In the genomic region with DNA sequence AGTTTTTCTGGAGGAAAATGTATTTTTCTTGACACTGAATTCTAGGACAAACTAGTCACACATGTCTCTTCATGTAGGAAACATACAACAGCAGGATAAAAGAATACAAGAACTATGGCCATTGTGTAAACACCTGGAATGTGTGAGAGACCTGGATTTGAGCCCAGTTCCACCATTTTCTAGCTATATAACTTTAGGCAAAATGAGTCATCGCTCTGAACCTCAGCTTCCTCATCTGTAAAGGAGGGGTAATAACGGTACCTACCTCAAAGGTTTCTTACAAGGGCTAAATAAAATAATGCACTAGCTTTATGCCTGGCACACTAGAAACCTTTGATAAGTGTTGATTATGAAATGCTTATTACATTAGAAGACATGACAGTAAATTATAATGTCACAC, we compare ENCODE assay signal across 18 cellular contexts. TPM values are rescaled to one million over a fixed set of nuclear protein-coding genes. Genes with fewer than 3 reads are reported as not detected.
DNase-seq lines count a peak whose midpoint lies in the region; ATAC-seq, FAIRE-seq and TF ChIP-seq lines count a peak whose summit lies in the region.
"Had no signal": no experiment of that assay in that cellular context is flagged by ENCODE, and none has a peak within 500 bp of the region (broad histone marks: within the 10 kb centered on the region; RNA-seq: fewer than 3 reads in every experiment).

No MANE protein-coding gene starts in this region.

- DNase-seq in H4 (ENCODE audit: low spot score) (peak; percentile 67), GM12878 (ENCODE audit: low read depth, low spot score) (no peak), kidney tubule cell (ENCODE audit: low spot score) (peak; percentile 30), left ventricle myocardium inferior (no peak), DMS53 treated with DMSO at 0.1 percent for 48 hours (lab: John Stamatoyannopoulos, UW; ENCODE audit: unreplicated experiment) (no peak), NCI-H774 (lab: John Stamatoyannopoulos, UW) (no peak), superior temporal gyrus (ENCODE audit: extremely low spot score) (no peak)
- DNase-seq: activated CD4-positive, CD25-positive, alpha-beta regulatory T cell treated with anti-CD3 and anti-CD28 coated beads, Interleukin-2, amount 50 U/mL, for 72 hours; AML-193; H7; heart left ventricle; MM.1S; NCI-H2107; posterior cingulate gyrus; SHP77; stimulated activated CD4-positive, alpha-beta T cell treated with anti-CD3 and anti-CD28 coated beads, Interleukin-12 subunit alpha, Interleukin-12 subunit beta, amount 100 ng/mL, for 4 hours had no signal

- 0% methylated on average over 2 of the region's 2 CpGs for WGBS in GM12878 (ENCODE audit: insufficient coverage, insufficient replicate concordance, low lambda C conversion rate, missing lambda C conversion rate)

- no peaks in the 10 kb centered on the region for H4K20me1 ChIP-seq in GM12878 (ENCODE audit: control insufficient read depth, insufficient read depth)

- H3K27ac ChIP-seq in GM12878 (ENCODE audit: control insufficient read depth, insufficient read depth): no peak overlapping the region
- H3K27ac ChIP-seq in left ventricle myocardium inferior (replicated peaks): no peak overlapping the region
- H3K27ac ChIP-seq: heart left ventricle, vagina had no signal

- intact Hi-C loops in GM12878 (cut with micrococcal nuclease; ENCODE audit: unreplicated experiment): no loop called here
- intact Hi-C loops in left ventricle myocardium inferior (cut with micrococcal nuclease): no loop called here

- SMC1A ChIA-PET in GM12878 (lab: Charles Lee; ENCODE audit: uncharacterized antibody, unreplicated experiment): interaction anchor here (0.7 kb wide), 1 partner anchor 20 kb away, joined by 3 read pairs; no protein-coding TSS in a partner anchor

- TF ChIP-seq POLR2A in GM12878 (IDR thresholded peaks at IDR 0.05; ENCODE audit: low read depth, low read length): no peak

- H3K9me3 ChIP-seq in GM12878 (replicated peaks; ENCODE audit: control insufficient read depth, insufficient read depth, low read length): no peaks in the 10 kb centered on the region
- no peaks in the 10 kb centered on the region for H3K9me3 ChIP-seq in left ventricle myocardium inferior (replicated peaks)
- H3K9me3 ChIP-seq: heart left ventricle, vagina had no signal

- CTCF ChIA-PET in GM12878 (lab: Yijun Ruan, JAX): no interaction called here

- TF ChIP-seq EP300 in Ishikawa (IDR thresholded peaks at IDR 0.05; ENCODE audit: borderline replicate concordance): no peak
- no peak for TF ChIP-seq EP300 in GM12878 (IDR thresholded peaks at IDR 0.05; ENCODE audit: borderline replicate concordance in 1 of 2, control insufficient read depth in 1 of 2, low read depth in 2 of 2, low read length in 2 of 2)

- in situ Hi-C loops in GM12878 (cut with MboI): no loop called here

- ATAC-seq in GM12878: peak; percentile 58
- ATAC-seq: heart left ventricle had no signal

- no peaks in the 10 kb centered on the region for H3K27me3 ChIP-seq in GM12878 (replicated peaks in 1 of 2; ENCODE audit: control insufficient read depth in 2 of 2, insufficient read depth in 2 of 2, low read length in 1 of 2)
- no peaks in the 10 kb centered on the region for H3K27me3 ChIP-seq in left ventricle myocardium inferior (ENCODE audit: low read depth)
- H3K27me3 ChIP-seq: heart left ventricle, vagina had no signal

- BruUV-seq in GM12878 (replicated peaks; lab: Mats Ljungman, UMichigan): no TSS peak

- H3K79me2 ChIP-seq in GM12878 (ENCODE audit: control insufficient read depth, insufficient read depth, low read length): no peaks in the 10 kb centered on the region

- POLR2A ChIA-PET in GM12878 (lab: Charles Lee): no interaction called here

- RAD21 ChIA-PET in GM12878 (lab: Charles Lee; ENCODE audit: unreplicated experiment): no interaction called here

- no peaks in the 10 kb centered on the region; a peak in 1 of 4 replicates for H3K36me3 ChIP-seq in GM12878 (ENCODE audit: control insufficient read depth in 2 of 2, insufficient read depth in 2 of 2, low read length in 1 of 2)
- H3K36me3 ChIP-seq in left ventricle myocardium inferior: peaks cover 57% of the 10 kb centered on the region

- TF ChIP-seq RAD21 in Ishikawa (IDR thresholded peaks at IDR 0.05; ENCODE audit: low read depth) (no peak), GM12878 (IDR thresholded peaks at IDR 0.05; ENCODE audit: insufficient read depth, low read depth, low read length) (no peak)

- no peaks in the 10 kb centered on the region for H3K4me1 ChIP-seq in GM12878 (ENCODE audit: control insufficient read depth, insufficient read depth, low read length)
- peaks cover 37% of the 10 kb centered on the region for H3K4me1 ChIP-seq in left ventricle myocardium inferior

- no peak overlapping the region for H3K4me2 ChIP-seq in GM12878 (ENCODE audit: control insufficient read depth, insufficient read depth)

- TF ChIP-seq CTCF in GM12878 (IDR thresholded peaks at IDR 0.05 in 2 of 3, conservative IDR thresholded peaks at IDR 0.05 in 1 of 3; ENCODE audit: control insufficient read depth in 2 of 3, extremely low read depth in 1 of 3, insufficient read depth in 1 of 3, low read depth in 3 of 3, low read length in 3 of 3): no peak
- TF ChIP-seq CTCF in left ventricle myocardium inferior (IDR thresholded peaks at IDR 0.05; ENCODE audit: borderline replicate concordance): no peak

- H2AFZ ChIP-seq in GM12878 (ENCODE audit: control insufficient read depth, low read depth, low read length): no peak overlapping the region

- H3K4me3 ChIP-seq in GM12878: no peak overlapping the region
- H3K4me3 ChIP-seq in left ventricle myocardium inferior: no peak overlapping the region
- H3K4me3 ChIP-seq: heart left ventricle, vagina had no signal

- H3K9ac ChIP-seq in GM12878 (ENCODE audit: control insufficient read depth, insufficient read depth, low read length): no peak overlapping the region

- FAIRE-seq in GM12878 (lab: Jason Lieb, UNC): no peak

TF ChIP-seq in Ishikawa, 13 proteins besides CTCF, POLR2A, EP300 and RAD21:
- TF ChIP-seq, protein P1, sequence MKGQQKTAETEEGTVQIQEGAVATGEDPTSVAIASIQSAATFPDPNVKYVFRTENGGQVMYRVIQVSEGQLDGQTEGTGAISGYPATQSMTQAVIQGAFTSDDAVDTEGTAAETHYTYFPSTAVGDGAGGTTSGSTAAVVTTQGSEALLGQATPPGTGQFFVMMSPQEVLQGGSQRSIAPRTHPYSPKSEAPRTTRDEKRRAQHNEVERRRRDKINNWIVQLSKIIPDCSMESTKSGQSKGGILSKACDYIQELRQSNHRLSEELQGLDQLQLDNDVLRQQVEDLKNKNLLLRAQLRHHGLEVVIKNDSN (IDR thresholded peaks at IDR 0.05): no peak
- TF ChIP-seq YY1 (IDR thresholded peaks at IDR 0.05; ENCODE audit: low read depth): peak; percentile 68; the same call in 1 of the 2 replicates
- TF ChIP-seq NFIC (IDR thresholded peaks at IDR 0.05): peak; percentile 59; the same call in 1 of the 2 replicates
- no peak for TF ChIP-seq EGR1 (IDR thresholded peaks at IDR 0.05)
- no peak for TF ChIP-seq CREB1 (IDR thresholded peaks at IDR 0.05; ENCODE audit: low read depth)
- peak; percentile 62 for TF ChIP-seq TEAD4 (IDR thresholded peaks at IDR 0.05)
- TF ChIP-seq TCF12 (IDR thresholded peaks at IDR 0.05; ENCODE audit: low read depth): no peak

TF ChIP-seq in GM12878, 131 proteins besides CTCF, POLR2A, EP300 and RAD21 (continues in another document):
- TF ChIP-seq, protein P2, sequence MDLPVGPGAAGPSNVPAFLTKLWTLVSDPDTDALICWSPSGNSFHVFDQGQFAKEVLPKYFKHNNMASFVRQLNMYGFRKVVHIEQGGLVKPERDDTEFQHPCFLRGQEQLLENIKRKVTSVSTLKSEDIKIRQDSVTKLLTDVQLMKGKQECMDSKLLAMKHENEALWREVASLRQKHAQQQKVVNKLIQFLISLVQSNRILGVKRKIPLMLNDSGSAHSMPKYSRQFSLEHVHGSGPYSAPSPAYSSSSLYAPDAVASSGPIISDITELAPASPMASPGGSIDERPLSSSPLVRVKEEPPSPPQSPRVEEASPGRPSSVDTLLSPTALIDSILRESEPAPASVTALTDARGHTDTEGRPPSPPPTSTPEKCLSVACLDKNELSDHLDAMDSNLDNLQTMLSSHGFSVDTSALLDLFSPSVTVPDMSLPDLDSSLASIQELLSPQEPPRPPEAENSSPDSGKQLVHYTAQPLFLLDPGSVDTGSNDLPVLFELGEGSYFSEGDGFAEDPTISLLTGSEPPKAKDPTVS (IDR thresholded peaks at IDR 0.05; ENCODE audit: low read depth, low read length): no peak
- no peak for TF ChIP-seq RCOR1 (conservative IDR thresholded peaks at IDR 0.05; ENCODE audit: low read depth, low read length)
- TF ChIP-seq SRF (IDR thresholded peaks at IDR 0.05; ENCODE audit: low read depth in 2 of 2, low read length in 2 of 2): no peak
- no peak for TF ChIP-seq POLR2AphosphoS2 (IDR thresholded peaks at IDR 0.05; ENCODE audit: low read depth, low read length)
- TF ChIP-seq ZNF384 (IDR thresholded peaks at IDR 0.05; ENCODE audit: borderline replicate concordance, low read depth, low read length): no peak
- no peak for TF ChIP-seq ZZZ3 (IDR thresholded peaks at IDR 0.05; ENCODE audit: control insufficient read depth, insufficient read length, low read depth)
- TF ChIP-seq ZNF24 (IDR thresholded peaks at IDR 0.05): no peak
- no peak for TF ChIP-seq EED (IDR thresholded peaks at IDR 0.05; ENCODE audit: low read depth)

RNA-seq across cellular contexts. Expression of gene RIOX2, which starts 57.8 kb away (rescaled TPM):
- total RNA-seq in H4 (2014; rRNA removed; shearing (Covaris generic)): 25.3 and 32.6 TPM in 2 replicates
- total RNA-seq in GM12878 (2013; cell fraction: nucleolus; rRNA removed): 56.1 and 58.1 TPM in 2 replicates
- 42.1 and 43.9 TPM in 2 replicates for total RNA-seq in GM12878 (2014; rRNA removed)
- total RNA-seq in GM12878 (2014; rRNA removed; fragmentation: Illumina TruSeq; extraction: Trizol): 45.7 and 48.9 TPM in 2 replicates
- total RNA-seq in GM12878 (2021): 32.8 and 35.0 TPM in 2 replicates
- polyA plus RNA-seq in GM12878 (2011; ENCODE audit: low read depth): 9.4 TPM
- 24.1 and 30.9 TPM in 2 replicates for polyA plus RNA-seq in GM12878 (2011; rRNA removed)
- 12.4 and 16.5 TPM in 2 replicates for polyA plus RNA-seq in GM12878 (2011; cell fraction: cytosol; rRNA removed)
- polyA plus RNA-seq in GM12878 (2011; cell fraction: nucleus; rRNA removed): 29.6 and 32.5 TPM in 2 replicates
- polyA plus RNA-seq in GM12878 (2012): 15.6 and 16.4 TPM in 2 replicates
- polyA plus RNA-seq in GM12878 (2014; fragmentation: Illumina TruSeq; extraction: Trizol): 42.3 and 48.4 TPM in 2 replicates
- 10 to 100 TPM; 51.8 to 52.6 TPM for polyA plus RNA-seq in GM12878 (2014; fragmentation: Nextera tagmentation; extraction: Ambion mirVana)
- polyA plus RNA-seq in GM12878 (2014; rRNA removed): 31.6 and 36.1 TPM in 2 replicates
- 10 to 100 TPM; 45.6 to 46.6 TPM for polyA plus RNA-seq in GM12878 (2016; fragmentation: Nextera tagmentation; extraction: Ambion mirVana)
- 26.6 and 35.0 TPM in 2 replicates for polyA minus RNA-seq in GM12878 (2011; rRNA and poly(A)+ RNA removed)
- 5.7 and 10.6 TPM in 2 replicates for polyA minus RNA-seq in GM12878 (2011; cell fraction: cytosol; rRNA and poly(A)+ RNA removed)
- polyA minus RNA-seq in GM12878 (2011; cell fraction: nucleus; rRNA and poly(A)+ RNA removed): 33.0 and 47.6 TPM in 2 replicates
- total RNA-seq in left ventricle myocardium inferior: 9.5 TPM

Comparison
In these comparisons a context has a peak if more than half of its experiments do, and no peak if none do; other contexts are left out.
1. DNase-seq: peak in H4 (single experiment) and kidney tubule cell (single experiment); none in GM12878 (single experiment), left ventricle myocardium inferior (single experiment), DMS53 treated with DMSO at 0.1 percent for 48 hours (single experiment), NCI-H774 (single experiment) and superior temporal gyrus (single experiment).